In the genomic region with DNA sequence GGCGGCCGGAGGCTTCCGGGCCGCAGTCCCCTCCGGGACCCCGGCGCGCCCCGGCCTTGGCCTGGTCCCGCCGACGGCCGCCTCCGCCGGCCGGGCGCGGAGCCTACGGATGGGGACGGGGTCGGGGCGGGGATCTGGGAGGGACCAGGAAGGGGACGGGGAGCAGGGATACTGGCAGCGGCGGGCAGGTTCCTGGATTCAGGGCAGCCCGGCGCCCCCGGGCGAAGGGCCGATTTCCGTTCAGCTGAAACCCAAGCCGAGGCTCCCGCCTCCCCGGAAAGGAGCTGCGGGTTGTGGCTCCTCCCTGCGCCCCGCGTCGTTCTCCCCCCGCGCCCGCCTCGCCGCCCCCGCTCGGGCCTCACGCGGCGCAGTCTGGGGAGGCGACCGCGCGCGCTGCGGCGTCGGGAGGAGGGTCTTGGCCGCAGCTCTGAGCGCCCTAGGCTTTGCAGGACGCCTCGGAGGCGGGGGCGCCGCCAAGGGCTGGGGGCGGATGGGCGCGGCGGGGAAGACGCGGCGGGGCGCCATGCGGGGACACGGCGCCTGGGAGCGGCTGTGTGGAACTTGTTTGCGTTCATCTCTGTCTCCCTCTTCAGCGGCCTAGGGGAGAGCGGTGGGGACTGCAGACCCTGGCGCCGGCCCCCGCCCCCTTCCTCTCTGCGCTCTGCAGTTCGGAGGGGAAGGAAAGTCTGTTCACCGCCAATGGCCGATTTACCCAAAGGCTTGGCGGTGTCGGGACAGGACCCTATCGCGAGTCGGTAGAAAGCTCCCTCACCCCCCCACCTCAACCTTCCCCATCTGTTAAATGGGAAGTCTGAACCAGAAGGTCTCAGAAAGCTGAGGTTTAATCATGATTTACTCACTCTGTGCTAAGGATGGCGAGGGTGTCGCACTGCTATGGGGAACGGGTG, we compare ENCODE assay signal across 8 cellular contexts. TPM values are rescaled to one million over a fixed set of nuclear protein-coding genes. Genes with fewer than 3 reads are reported as not detected.
DNase-seq lines count a peak whose midpoint lies in the region; ATAC-seq and TF ChIP-seq lines count a peak whose summit lies in the region.

No MANE protein-coding gene starts in this region.

- no peak overlapping the region for H3K27ac Mint-ChIP-seq in activated CD4-positive, alpha-beta memory T cell treated with anti-CD3 and anti-CD28 coated beads for 36 hours

- H3K4me1 Mint-ChIP-seq in activated CD4-positive, alpha-beta memory T cell treated with anti-CD3 and anti-CD28 coated beads for 36 hours (ENCODE audit: low read depth): no peaks in the 10 kb centered on the region

- peak overlapping the region; percentile 45 for H3K4me3 ChIP-seq in fibroblast of mammary gland (ENCODE audit: control insufficient read depth, low read depth, low read length)

- no peaks in the 10 kb centered on the region for H3K9me3 Mint-ChIP-seq in activated CD4-positive, alpha-beta memory T cell treated with anti-CD3 and anti-CD28 coated beads for 36 hours

- intact Hi-C loops in activated CD4-positive, alpha-beta memory T cell treated with anti-CD3 and anti-CD28 coated beads for 36 hours (cut with micrococcal nuclease): no loop called here

- DNase-seq in COR-L47 (lab: John Stamatoyannopoulos, UW): peak; percentile 80
- peak; percentile 72 for DNase-seq in NCI-H1092 (lab: John Stamatoyannopoulos, UW)
- DNase-seq in activated CD4-positive, alpha-beta memory T cell treated with anti-CD3 and anti-CD28 coated beads for 36 hours: peak; percentile 48
- peak; percentile 29 for DNase-seq in fibroblast of mammary gland (ENCODE audit: low read depth)
- DNase-seq in omental fat pad (ENCODE audit: low spot score): no peak
- DNase-seq in GOT3 (lab: John Stamatoyannopoulos, UW): no peak

- TF ChIP-seq CTCF in fibroblast of mammary gland (conservative IDR thresholded peaks at IDR 0.05; ENCODE audit: control insufficient read depth, insufficient read depth, low read depth, low read length) (no peak), omental fat pad (IDR thresholded peaks at IDR 0.05) (no peak)

- H3K4me3 Mint-ChIP-seq in activated CD4-positive, alpha-beta memory T cell treated with anti-CD3 and anti-CD28 coated beads for 36 hours: peak overlapping the region; percentile 52

- POLR2A ChIA-PET in activated CD4-positive, alpha-beta memory T cell treated with anti-CD3 and anti-CD28 coated beads for 36 hours (lab: Charles Lee): interaction anchor here (1.4 kb wide), 1 partner anchor 22 kb away, joined by 4 read pairs; a partner anchor contains a TSS

- H3K36me3 Mint-ChIP-seq in activated CD4-positive, alpha-beta memory T cell treated with anti-CD3 and anti-CD28 coated beads for 36 hours: no peaks in the 10 kb centered on the region

- CTCF ChIA-PET in activated CD4-positive, alpha-beta memory T cell treated with anti-CD3 and anti-CD28 coated beads for 36 hours (lab: Charles Lee): interaction anchor here (1.1 kb wide), 1 partner anchor 323 kb away, joined by 3 read pairs; no protein-coding TSS in a partner anchor

- ATAC-seq in omental fat pad (ENCODE audit: low FRiP score) (peak; percentile 55), GM21515 (IDR thresholded peaks at IDR 0.05; ENCODE audit: unreplicated experiment) (no peak), GM21717 (IDR thresholded peaks at IDR 0.05; ENCODE audit: unreplicated experiment) (no peak)

- H3K27me3 Mint-ChIP-seq in activated CD4-positive, alpha-beta memory T cell treated with anti-CD3 and anti-CD28 coated beads for 36 hours: peaks cover 26% of the 10 kb centered on the region

RNA-seq across cellular contexts. Expression of a gene that starts 22.7 kb away (rescaled TPM):
- total RNA-seq in activated CD4-positive, alpha-beta memory T cell treated with anti-CD3 and anti-CD28 coated beads for 36 hours: 10 to 100 TPM; 11.3 to 11.6 TPM
- total RNA-seq in omental fat pad: 10 to 100 TPM; 16.1 to 27.6 (median 20.6) TPM

Comparison
In these comparisons a context has a peak if more than half of its experiments do, and no peak if none do; other contexts are left out.
1. DNase-seq: peak in COR-L47 (single experiment), NCI-H1092 (single experiment), activated CD4-positive, alpha-beta memory T cell treated with anti-CD3 and anti-CD28 coated beads for 36 hours (single experiment) and fibroblast of mammary gland (single experiment); none in omental fat pad (single experiment) and GOT3 (single experiment).